In the genomic region with DNA sequence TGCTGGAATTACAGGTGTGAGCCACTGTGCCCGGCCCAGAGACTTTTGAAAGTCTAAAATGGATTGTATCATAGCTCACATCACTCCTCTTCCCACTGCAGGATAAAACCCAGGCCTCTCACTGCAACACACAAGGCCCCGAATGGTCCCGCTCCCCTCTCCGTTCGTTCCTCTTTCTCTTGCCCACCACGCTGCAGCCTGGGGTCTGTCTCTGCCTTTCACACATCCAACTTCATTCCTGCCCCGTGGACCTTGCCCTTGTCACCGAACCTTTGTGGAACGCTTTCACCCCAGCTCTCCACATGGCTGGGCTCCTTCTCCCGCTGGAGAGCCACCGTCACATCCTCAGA, we compare ENCODE assay signal across 16 cellular contexts. TPM values are rescaled to one million over a fixed set of nuclear protein-coding genes. Genes with fewer than 3 reads are reported as not detected.
A peak's percentile ranks its signal among the peaks of the same experiment; 100 is the strongest.
DNase-seq lines count a peak whose midpoint lies in the region; TF ChIP-seq lines count a peak whose summit lies in the region.
"Had no signal": no experiment of that assay in that cellular context is flagged by ENCODE, and none has a peak within 500 bp of the region (broad histone marks: within the 10 kb centered on the region; RNA-seq: fewer than 3 reads in every experiment).

No MANE protein-coding gene starts in this region.

- H3K9me3 Mint-ChIP-seq in CD8-positive, alpha-beta memory T cell, result no peaks in the 10 kb centered on the region
- H3K9me3 Mint-ChIP-seq: memory B cell had no signal

- H3K27me3 Mint-ChIP-seq in CD8-positive, alpha-beta memory T cell, result no peaks in the 10 kb centered on the region
- H3K27me3 Mint-ChIP-seq: activated CD4-positive, alpha-beta T cell treated with anti-CD3 and anti-CD28 coated beads for 36 hours; activated naive CD8-positive, alpha-beta T cell; memory B cell had no signal

- H3K9ac ChIP-seq in liver (ENCODE audit: low read depth in 1 of 2, low read length in 2 of 2), result peak overlapping the region; percentile 76 to 94
- peak overlapping the region; percentile 76 to 83 (median 80) for H3K9ac ChIP-seq in skeletal muscle tissue (ENCODE audit: low read depth in 1 of 3, low read length in 3 of 3)

- DNase-seq in right atrium auricular region (ENCODE audit: low spot score), result no peak
- DNase-seq in cardiac septum (ENCODE audit: low spot score), result no peak
- no peak for DNase-seq in vagina (ENCODE audit: extremely low spot score in 2 of 2)
- no peak for DNase-seq in CD8-positive, alpha-beta memory T cell
- no peak for DNase-seq in NCI-H1092 treated with DMSO at 0.1 percent for 48 hours (lab: John Stamatoyannopoulos, UW)
- no peak for DNase-seq in DMS153 (lab: John Stamatoyannopoulos, UW)
- DNase-seq: activated CD4-positive, alpha-beta T cell treated with anti-CD3 and anti-CD28 coated beads for 36 hours; activated T-cell treated with anti-CD3 and anti-CD28 coated beads for 4 hours; COR-L47; GF-D8; MM.1S had no signal

- H3K9me3 ChIP-seq in right atrium auricular region (no peaks in the 10 kb centered on the region), liver (ENCODE audit: control insufficient read depth in 4 of 4, low read length in 3 of 4) (no peaks in the 10 kb centered on the region), skeletal muscle tissue (ENCODE audit: control insufficient read depth in 3 of 3, low read length in 3 of 3) (no peaks in the 10 kb centered on the region), vagina (no peaks in the 10 kb centered on the region)
- H3K9me3 ChIP-seq in CD8-positive, alpha-beta memory T cell (ENCODE audit: low read length), result no peaks in the 10 kb centered on the region
- H3K9me3 ChIP-seq: neutrophil had no signal

- POLR2A ChIA-PET in CD8-positive, alpha-beta memory T cell (lab: Charles Lee), result no interaction called here

- TF ChIP-seq POLR2A in vagina (IDR thresholded peaks at IDR 0.05), result no peak

- H3K4me1 ChIP-seq in right atrium auricular region (peaks cover 0 to 68% of the 10 kb centered on the region in 2 donors), liver (ENCODE audit: control insufficient read depth in 4 of 4, insufficient read depth in 4 of 4, low read length in 3 of 4) (peaks cover 5 to 53% (median 27%) of the 10 kb centered on the region in 4 donors), skeletal muscle tissue (ENCODE audit: control insufficient read depth in 3 of 3, insufficient read depth in 3 of 3, low read length in 3 of 3) (peaks cover 33 to 66% (median 48%) of the 10 kb centered on the region in 3 donors), vagina (peaks cover 72% of the 10 kb centered on the region)
- no peaks in the 10 kb centered on the region for H3K4me1 ChIP-seq in CD8-positive, alpha-beta memory T cell (ENCODE audit: insufficient read depth, low read length)

- intact Hi-C loops in cardiac septum (cut with DNase I), result no loop called here
- intact Hi-C loops in vagina (cut with DNase I), result no loop called here

- H3K36me3 ChIP-seq in right atrium auricular region (no peaks in the 10 kb centered on the region), liver (ENCODE audit: control insufficient read depth in 4 of 4, insufficient read depth in 3 of 4, low read depth in 1 of 4, low read length in 3 of 4) (no peaks in the 10 kb centered on the region), skeletal muscle tissue (ENCODE audit: control insufficient read depth in 3 of 3, insufficient read depth in 3 of 3, low read length in 3 of 3) (no peaks in the 10 kb centered on the region), vagina (peaks cover 0 to 4% of the 10 kb centered on the region in 2 donors)
- no peaks in the 10 kb centered on the region for H3K36me3 ChIP-seq in CD8-positive, alpha-beta memory T cell (ENCODE audit: insufficient read depth, low read length)

- no peak overlapping the region for H3K4me3 Mint-ChIP-seq in CD8-positive, alpha-beta memory T cell
- H3K4me3 Mint-ChIP-seq: activated CD4-positive, alpha-beta T cell treated with anti-CD3 and anti-CD28 coated beads for 36 hours; activated naive CD8-positive, alpha-beta T cell; memory B cell had no signal

- CTCF ChIA-PET in CD8-positive, alpha-beta memory T cell (lab: Charles Lee), result no interaction called here

- H3K27ac Mint-ChIP-seq in CD8-positive, alpha-beta memory T cell, result peak overlapping the region in 1 of 8 donors; percentile 61
- H3K27ac Mint-ChIP-seq: activated CD4-positive, alpha-beta T cell treated with anti-CD3 and anti-CD28 coated beads for 36 hours; activated naive CD8-positive, alpha-beta T cell; memory B cell had no signal

- peaks cover 0 to 12% (median 0%) of the 10 kb centered on the region in 3 donors for H3K36me3 Mint-ChIP-seq in CD8-positive, alpha-beta memory T cell
- H3K36me3 Mint-ChIP-seq: activated naive CD8-positive, alpha-beta T cell had no signal

- TF ChIP-seq CTCF in right atrium auricular region (IDR thresholded peaks at IDR 0.05) (no peak), liver (IDR thresholded peaks at IDR 0.05; ENCODE audit: low read depth, low read length, missing input control) (no peak), vagina (IDR thresholded peaks at IDR 0.05) (no peak)

- peak overlapping the region; percentile 46 to 47 for H3K4me3 ChIP-seq in right atrium auricular region
- peak overlapping the region; percentile 52 to 76 (median 62) for H3K4me3 ChIP-seq in liver (ENCODE audit: low read depth in 1 of 3, low read length in 3 of 3)
- peak overlapping the region; percentile 22 to 71 (median 55) for H3K4me3 ChIP-seq in skeletal muscle tissue (ENCODE audit: low read length in 3 of 3)
- peak overlapping the region; percentile 9 to 31 for H3K4me3 ChIP-seq in vagina
- no peak overlapping the region for H3K4me3 ChIP-seq in CD8-positive, alpha-beta memory T cell (ENCODE audit: low read length)

- no peaks in the 10 kb centered on the region for H3K27me3 ChIP-seq in right atrium auricular region
- H3K27me3 ChIP-seq in liver (ENCODE audit: control insufficient read depth in 4 of 4, insufficient read depth in 4 of 4, low read length in 3 of 4), result no peaks in the 10 kb centered on the region
- H3K27me3 ChIP-seq in skeletal muscle tissue (ENCODE audit: control insufficient read depth in 3 of 3, insufficient read depth in 3 of 3, low read length in 3 of 3), result no peaks in the 10 kb centered on the region
- H3K27me3 ChIP-seq in vagina, result no peaks in the 10 kb centered on the region
- no peaks in the 10 kb centered on the region for H3K27me3 ChIP-seq in CD8-positive, alpha-beta memory T cell (ENCODE audit: insufficient read depth, low read length, poor library complexity, severe bottlenecking)
- H3K27me3 ChIP-seq: neutrophil had no signal

- H3K4me1 Mint-ChIP-seq in CD8-positive, alpha-beta memory T cell, result peaks cover 0 to 5% (median 4%) of the 10 kb centered on the region in 3 donors
- H3K4me1 Mint-ChIP-seq: activated CD4-positive, alpha-beta T cell treated with anti-CD3 and anti-CD28 coated beads for 36 hours had no signal

- 43% methylated on average over 11 of the region's 11 CpGs for WGBS in liver

- TF ChIP-seq RAD21 in liver (IDR thresholded peaks at IDR 0.05), result no peak

- H3K27ac ChIP-seq in right atrium auricular region (peak overlapping the region; percentile 99), liver (ENCODE audit: low read depth in 1 of 2, low read length in 2 of 2) (peak overlapping the region; percentile 79 to 98), skeletal muscle tissue (ENCODE audit: low read depth, low read length) (peak overlapping the region; percentile 97), vagina (peak overlapping the region; percentile 100)
- no peak overlapping the region for H3K27ac ChIP-seq in CD8-positive, alpha-beta memory T cell (ENCODE audit: low read depth, low read length)
- H3K27ac ChIP-seq: neutrophil had no signal

TF ChIP-seq in liver, 16 proteins besides CTCF, POLR2A, EP300 and RAD21:
- TF ChIP-seq EGR1 (IDR thresholded peaks at IDR 0.05; ENCODE audit: low read depth in 2 of 2) (peak in 1 of 2 donors; percentile 14), FOXA1 (IDR thresholded peaks at IDR 0.05) (no peak), HNF4G (IDR thresholded peaks at IDR 0.05) (peak; percentile 16)
- TF ChIP-seq, protein P1, sequence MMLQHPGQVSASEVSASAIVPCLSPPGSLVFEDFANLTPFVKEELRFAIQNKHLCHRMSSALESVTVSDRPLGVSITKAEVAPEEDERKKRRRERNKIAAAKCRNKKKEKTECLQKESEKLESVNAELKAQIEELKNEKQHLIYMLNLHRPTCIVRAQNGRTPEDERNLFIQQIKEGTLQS (IDR thresholded peaks at IDR 0.05), result no peak

RNA-seq across cellular contexts. Expression of gene NFIC, which starts 42.6 kb away (rescaled TPM):
- total RNA-seq in right atrium auricular region (100 to 1,000 TPM; 111 to 196 TPM), cardiac septum (178 TPM), liver (100 to 1,000 TPM in 1 of 2 donors, 10 to 100 TPM in 1; 12.8 to 100 TPM), skeletal muscle tissue (8.4 TPM), vagina (142 TPM)
- polyA plus RNA-seq in liver, result 10 to 100 TPM; 71.8 to 78.5 TPM
- 10 to 100 TPM; 16.1 to 19.4 TPM for total RNA-seq in CD8-positive, alpha-beta memory T cell
- polyA plus RNA-seq in CD8-positive, alpha-beta memory T cell, result 17.8 TPM
